34 cellular contexts compared by ENCODE assay signal in the genomic region with DNA sequence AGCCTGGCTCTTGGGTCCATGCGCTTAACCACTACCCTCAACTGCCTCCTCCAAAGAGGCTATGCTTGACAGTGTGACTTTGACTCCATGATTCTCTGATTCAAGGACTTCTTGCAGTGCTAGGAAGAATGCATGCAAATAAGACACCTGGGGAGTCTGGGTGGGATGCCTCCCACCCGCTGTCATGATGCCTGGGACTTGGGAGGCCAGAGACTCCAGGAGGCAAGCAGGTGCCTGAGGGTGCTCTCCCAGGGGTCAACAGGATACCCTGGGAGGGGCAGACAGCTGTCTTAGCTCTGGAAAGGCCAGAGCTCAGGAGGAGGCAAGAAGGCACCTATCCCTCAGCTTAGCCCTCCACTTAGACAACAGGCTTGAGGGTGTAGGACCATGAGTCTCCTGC.
"Had no signal": no experiment of that assay in that cellular context is flagged by ENCODE, and none has a peak within 500 bp of the region (broad histone marks: within the 10 kb centered on the region; RNA-seq: fewer than 3 reads in every experiment).

No MANE protein-coding gene starts in this region.

- H3K4me1 Mint-ChIP-seq: activated T-helper 17 cell treated with anti-CD3 and anti-CD28 coated beads, Interleukin-2, amount 50 U/mL, for 72 hours had no signal

- H3K4me3 ChIP-seq: body of pancreas, coronary artery, esophagus muscularis mucosa, gastrocnemius medialis had no signal

- DNase-seq: activated CD4-positive, alpha-beta memory T cell treated with anti-CD3 and anti-CD28 coated beads for 36 hours; activated CD4-positive, alpha-beta T cell treated with anti-CD3 and anti-CD28 coated beads for 36 hours; activated CD4-positive, alpha-beta T cell treated with anti-CD3 and anti-CD28 coated beads, Interleukin-2, amount 10 ng/mL, durations not matched to agents 24 days and 14 days; activated CD4-positive, CD25-positive, alpha-beta regulatory T cell; activated CD4-positive, CD25-positive, alpha-beta regulatory T cell treated with anti-CD3 and anti-CD28 coated beads, Interleukin-2, amount 50 U/mL, for 72 hours; activated CD8-positive, alpha-beta memory T cell treated with anti-CD3 and anti-CD28 coated beads, Interleukin-2, amount 50 U/mL, for 48 hours; activated CD8-positive, alpha-beta T cell treated with anti-CD3 and anti-CD28 coated beads, Interleukin-2, amount 10 ng/mL, durations not matched to agents 7 days and 5 days; activated effector memory CD4-positive, alpha-beta T cell treated with Interleukin-2 at 50 U/mL for 16 hours; activated gamma-delta T cell treated with Interleukin-2 at 50 U/mL for 16 hours; activated naive CD4-positive, alpha-beta T cell treated with anti-CD3 and anti-CD28 coated beads, Interleukin-2, amount 50 U/mL, for 16 hours; activated naive CD4-positive, alpha-beta T cell treated with Interleukin-2 at 50 U/mL for 16 hours; activated T-cell treated with anti-CD3 and anti-CD28 coated beads for 4 hours; activated T-cell treated with anti-CD3 and anti-CD28 coated beads, Interleukin-2, amount 50 U/mL, for 4 hours; amniotic stem cell; aorta; body of pancreas; central memory CD4-positive, alpha-beta T cell; cerebellar nuclear complex; effector CD4-positive, alpha-beta T cell; effector memory CD8-positive, alpha-beta T cell; erythroblast; foreskin keratinocyte; gastrocnemius medialis; glutamatergic neuron; T-helper 1 cell; T-helper 17 cell; T1000; WERI-Rb-1 had no signal

- ATAC-seq: activated CD4-positive, alpha-beta T cell treated with anti-CD3 and anti-CD28 coated beads for 36 hours; activated CD8-positive, alpha-beta T cell treated with anti-CD3 and anti-CD28 coated beads, Interleukin-2, amount 10 ng/mL, durations not matched to agents 7 days and 5 days; activated T-cell treated with anti-CD3 and anti-CD28 coated beads, Interleukin-2, amount 50 U/mL, for 4 hours; activated T-helper 17 cell treated with anti-CD3 and anti-CD28 coated beads, Interleukin-2, amount 50 U/mL, for 72 hours; body of pancreas; effector memory CD8-positive, alpha-beta T cell; foreskin keratinocyte; gastrocnemius medialis; T-helper 17 cell had no signal

- H3K36me3 Mint-ChIP-seq: activated CD4-positive, alpha-beta memory T cell treated with anti-CD3 and anti-CD28 coated beads for 36 hours had no signal

- H3K9me3 Mint-ChIP-seq: activated CD4-positive, alpha-beta memory T cell treated with anti-CD3 and anti-CD28 coated beads for 36 hours; activated CD4-positive, alpha-beta T cell treated with anti-CD3 and anti-CD28 coated beads, Interleukin-2, amount 10 ng/mL, durations not matched to agents 24 days and 14 days; activated T-cell treated with anti-CD3 and anti-CD28 coated beads, Interleukin-2, amount 50 U/mL, for 4 hours; activated T-helper 17 cell treated with anti-CD3 and anti-CD28 coated beads, Interleukin-2, amount 50 U/mL, for 72 hours; dendritic cell treated with granulocyte-macrophage colony-stimulating factor and Interleukin-4, amounts not matched to agents 40 ng/mL and 50 ng/mL, for 4 days; effector memory CD8-positive, alpha-beta T cell; T-helper 2 cell treated with Interferon-gamma antibody and Interleukin-4, amounts not matched to agents 5 μg/mL and 100 μg/mL, for 36 hours had no signal

- H3K4me3 Mint-ChIP-seq: activated CD4-positive, alpha-beta memory T cell treated with anti-CD3 and anti-CD28 coated beads for 36 hours; activated CD4-positive, alpha-beta T cell treated with anti-CD3 and anti-CD28 coated beads for 36 hours; activated CD4-positive, alpha-beta T cell treated with anti-CD3 and anti-CD28 coated beads, Interleukin-2, amount 10 ng/mL, durations not matched to agents 24 days and 14 days; activated CD8-positive, alpha-beta T cell treated with anti-CD3 and anti-CD28 coated beads, Interleukin-2, amount 10 ng/mL, durations not matched to agents 7 days and 5 days; activated naive CD8-positive, alpha-beta T cell; activated T-cell treated with anti-CD3 and anti-CD28 coated beads, Interleukin-2, amount 50 U/mL, for 4 hours; activated T-helper 17 cell treated with anti-CD3 and anti-CD28 coated beads, Interleukin-2, amount 50 U/mL, for 72 hours; dendritic cell treated with granulocyte-macrophage colony-stimulating factor and Interleukin-4, amounts not matched to agents 40 ng/mL and 50 ng/mL, for 4 days; effector memory CD8-positive, alpha-beta T cell; T-helper 17 cell; T-helper 2 cell treated with Interferon-gamma antibody and Interleukin-4, amounts not matched to agents 5 μg/mL and 100 μg/mL, for 36 hours had no signal

- H3K9me3 ChIP-seq: body of pancreas, esophagus muscularis mucosa, gastrocnemius medialis had no signal

- H3K27ac ChIP-seq: body of pancreas, coronary artery, esophagus muscularis mucosa, foreskin keratinocyte, gastrocnemius medialis, WERI-Rb-1 had no signal

- H3K4me1 ChIP-seq: foreskin keratinocyte, gastrocnemius medialis had no signal

- H3K27ac Mint-ChIP-seq: activated CD4-positive, alpha-beta memory T cell treated with anti-CD3 and anti-CD28 coated beads for 36 hours; activated CD4-positive, alpha-beta T cell treated with anti-CD3 and anti-CD28 coated beads for 36 hours; activated CD4-positive, alpha-beta T cell treated with anti-CD3 and anti-CD28 coated beads, Interleukin-2, amount 10 ng/mL, durations not matched to agents 24 days and 14 days; activated CD8-positive, alpha-beta T cell treated with anti-CD3 and anti-CD28 coated beads, Interleukin-2, amount 10 ng/mL, durations not matched to agents 7 days and 5 days; activated naive CD8-positive, alpha-beta T cell; activated T-helper 17 cell treated with anti-CD3 and anti-CD28 coated beads, Interleukin-2, amount 50 U/mL, for 72 hours; dendritic cell treated with granulocyte-macrophage colony-stimulating factor and Interleukin-4, amounts not matched to agents 40 ng/mL and 50 ng/mL, for 4 days; effector memory CD8-positive, alpha-beta T cell; T-helper 17 cell; T-helper 2 cell treated with Interferon-gamma antibody and Interleukin-4, amounts not matched to agents 5 μg/mL and 100 μg/mL, for 36 hours had no signal

- H3K36me3 ChIP-seq: esophagus muscularis mucosa, gastrocnemius medialis, WERI-Rb-1 had no signal
